9 cellular contexts compared by ENCODE assay signal in the genomic region with DNA sequence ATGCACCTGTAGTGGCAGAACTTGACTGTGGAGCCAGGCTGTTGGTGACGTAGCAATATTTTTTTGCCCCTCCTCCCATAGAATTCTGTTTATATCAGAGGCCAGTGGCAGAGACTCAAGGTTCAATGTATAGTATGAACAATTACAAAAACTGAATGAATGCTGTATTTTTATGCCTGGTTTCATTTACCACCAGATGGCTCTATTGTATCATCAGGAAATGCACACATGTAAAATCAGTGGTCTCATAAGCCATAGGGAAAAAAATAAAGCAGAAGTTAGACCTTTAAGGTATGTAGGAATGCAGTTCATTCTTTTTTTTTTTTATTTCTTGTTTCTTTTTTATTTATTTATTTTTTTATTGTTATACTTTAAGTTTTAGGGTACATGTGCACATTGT. TPM values are rescaled to one million over a fixed set of nuclear protein-coding genes. Genes with fewer than 3 reads are reported as not detected.
DNase-seq lines count a peak whose midpoint lies in the region; ATAC-seq, FAIRE-seq and TF ChIP-seq lines count a peak whose summit lies in the region.
"Had no signal": no experiment of that assay in that cellular context is flagged by ENCODE, and none has a peak within 500 bp of the region (broad histone marks: within the 10 kb centered on the region; RNA-seq: fewer than 3 reads in every experiment).

No MANE protein-coding gene starts in this region.

- H3K36me3 ChIP-seq in KMS-11 (ENCODE audit: insufficient read depth) (no peaks in the 10 kb centered on the region), vagina (no peaks in the 10 kb centered on the region)

- no peaks in the 10 kb centered on the region for H3K4me1 ChIP-seq in KMS-11 (ENCODE audit: low read depth, poor library complexity, severe bottlenecking)
- H3K4me1 ChIP-seq in vagina: no peaks in the 10 kb centered on the region

- no peak overlapping the region for H3K4me2 ChIP-seq in KMS-11

- no peaks in the 10 kb centered on the region for H3K4me1 Mint-ChIP-seq in brain
- no peaks in the 10 kb centered on the region for H3K4me1 Mint-ChIP-seq in naive B cell

- TF ChIP-seq POLR2A in H54 (IDR thresholded peaks at IDR 0.05; ENCODE audit: low read depth, low read length) (no peak), vagina (IDR thresholded peaks at IDR 0.05) (no peak)

- DNase-seq in DMS53 (lab: John Stamatoyannopoulos, UW): peak; percentile 66
- DNase-seq in naive B cell: peak; percentile 4
- no peak for DNase-seq in HPDE6-E6E7 (ENCODE audit: extremely low spot score)
- DNase-seq in H54 (ENCODE audit: insufficient read length, low spot score): no peak
- DNase-seq in vagina (ENCODE audit: extremely low spot score in 2 of 2): no peak

- no peak overlapping the region for H2AFZ ChIP-seq in KMS-11 (ENCODE audit: low read depth)

- no peaks in the 10 kb centered on the region for H3K27me3 Mint-ChIP-seq in brain
- peaks cover 0 to 8% (median 5%) of the 10 kb centered on the region in 3 donors for H3K27me3 Mint-ChIP-seq in naive B cell

- H3K27ac ChIP-seq in KMS-11 (no peak overlapping the region), vagina (no peak overlapping the region)

- ATAC-seq in naive B cell (ENCODE audit: low read depth in 2 of 2): no peak
- ATAC-seq in GM21786 (IDR thresholded peaks at IDR 0.05; ENCODE audit: unreplicated experiment): no peak

- H4K20me1 ChIP-seq in KMS-11 (ENCODE audit: insufficient read depth): no peaks in the 10 kb centered on the region

- peak; percentile 35; the same call in 1 of the 2 replicates for TF ChIP-seq CTCF in KMS-11 (conservative IDR thresholded peaks at IDR 0.05; ENCODE audit: low read depth, low read length)
- TF ChIP-seq CTCF in brain (conservative IDR thresholded peaks at IDR 0.05): peak; percentile 52 to 58
- TF ChIP-seq CTCF in vagina (IDR thresholded peaks at IDR 0.05): peak in 1 of 3 experiments; percentile 28

- H3K9me3 Mint-ChIP-seq in brain (peaks cover 0 to 3% (median 0%) of the 10 kb centered on the region in 5 experiments), naive B cell (no peaks in the 10 kb centered on the region)
- H3K9me3 Mint-ChIP-seq: T-helper 1 cell treated with Interleukin-12 subunit alpha and Interleukin-12 subunit beta and Interleukin-4 antibody, amounts not matched to agents 30 μg/mL and 1 μg/mL, for 36 hours had no signal

- H3K4me3 ChIP-seq in KMS-11 (IDR thresholded peaks at IDR 0.05; ENCODE audit: insufficient read depth, low read depth, low read length) (no peak overlapping the region), vagina (no peak overlapping the region)

- no peak overlapping the region for H3K27ac Mint-ChIP-seq in brain
- H3K27ac Mint-ChIP-seq in naive B cell: no peak overlapping the region
- H3K27ac Mint-ChIP-seq: T-helper 1 cell treated with Interleukin-12 subunit alpha and Interleukin-12 subunit beta and Interleukin-4 antibody, amounts not matched to agents 30 μg/mL and 1 μg/mL, for 36 hours had no signal

- H3K9ac ChIP-seq in KMS-11: no peak overlapping the region

- H3K79me2 ChIP-seq in KMS-11 (ENCODE audit: insufficient read depth, low read depth): no peaks in the 10 kb centered on the region

- FAIRE-seq in H54 (lab: Jason Lieb, UNC): no peak

- intact Hi-C loops in vagina (cut with DNase I): no loop called here

- no peaks in the 10 kb centered on the region for H3K36me3 Mint-ChIP-seq in brain
- H3K36me3 Mint-ChIP-seq in naive B cell: no peaks in the 10 kb centered on the region

- no peak overlapping the region for H3K4me3 Mint-ChIP-seq in brain
- no peak overlapping the region for H3K4me3 Mint-ChIP-seq in naive B cell
- H3K4me3 Mint-ChIP-seq: T-helper 1 cell treated with Interleukin-12 subunit alpha and Interleukin-12 subunit beta and Interleukin-4 antibody, amounts not matched to agents 30 μg/mL and 1 μg/mL, for 36 hours had no signal

- no peaks in the 10 kb centered on the region for H3K27me3 ChIP-seq in KMS-11 (ENCODE audit: insufficient read depth, low read depth)
- H3K27me3 ChIP-seq in vagina: no peaks in the 10 kb centered on the region

- H3K9me3 ChIP-seq in vagina: no peaks in the 10 kb centered on the region

RNA-seq across cellular contexts. Expression of a gene that starts 43.6 kb away (rescaled TPM):
- not detected for polyA plus RNA-seq in brain (ENCODE audit: insufficient read depth, low read depth, low replicate concordance)
- polyA plus RNA-seq in naive B cell (ENCODE audit: low read depth in 6 of 6): not detected
- not detected for total RNA-seq in vagina

Comparison
In these comparisons a context has a peak if more than half of its experiments do, and no peak if none do; other contexts are left out.
1. DNase-seq: peak in DMS53 (single experiment) and naive B cell (single experiment); none in HPDE6-E6E7 (single experiment), H54 (single experiment) and vagina (0 of 2).